Comparison of ENCODE assay signal across 8 cellular contexts in the genomic region with DNA sequence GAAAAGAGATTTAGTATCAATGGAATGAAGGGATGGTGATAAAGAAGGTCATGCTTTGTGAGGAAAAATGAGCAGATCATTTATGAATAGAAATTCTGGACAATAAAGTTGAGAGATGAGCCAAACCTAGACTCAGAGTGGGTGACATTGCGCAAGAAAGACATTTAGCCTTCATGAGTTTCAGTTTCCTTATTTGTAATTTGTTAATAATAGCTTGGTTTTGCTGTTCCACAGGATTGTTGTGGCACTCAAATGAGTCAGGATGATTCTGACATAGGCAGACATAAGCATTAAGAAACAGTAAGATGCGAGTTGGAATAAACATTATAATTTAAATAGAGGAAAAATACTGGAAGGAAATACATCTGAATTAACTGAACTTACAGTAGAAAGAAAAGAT. TPM values are rescaled to one million over a fixed set of nuclear protein-coding genes. Genes with fewer than 3 reads are reported as not detected.
A peak's percentile ranks its signal among the peaks of the same experiment; 100 is the strongest.
DNase-seq lines count a peak whose midpoint lies in the region; ATAC-seq and TF ChIP-seq lines count a peak whose summit lies in the region.

No MANE protein-coding gene starts in this region.

- no peak for TF ChIP-seq CTCF in BJ (IDR thresholded peaks at IDR 0.05; ENCODE audit: insufficient read depth, low read depth, low read length)

- ATAC-seq in GM21381 (IDR thresholded peaks at IDR 0.05; ENCODE audit: unreplicated experiment) (peak; percentile 79), HG03575 (IDR thresholded peaks at IDR 0.05; ENCODE audit: extremely low read depth, insufficient number of reproducible peaks, low FRiP score, unreplicated experiment) (peak; percentile 72)

- no peak overlapping the region for H3K4me3 ChIP-seq in BJ (ENCODE audit: low read depth, low read length)

- H3K36me3 ChIP-seq in BJ (ENCODE audit: control insufficient read depth, insufficient read depth, low read length) = no peaks in the 10 kb centered on the region

- CTCF ChIA-PET in BJ (lab: Yijun Ruan, JAX) = interaction anchor here (1.9 kb wide), 1 partner anchor 11 kb away, joined by 6 read pairs; no protein-coding TSS in a partner anchor

- DNase-seq in BJ (ENCODE audit: low read depth) (peak; percentile 66), epidermal melanocyte (ENCODE audit: insufficient read length, low spot score) (peak; percentile 36), NCI-H146 (lab: John Stamatoyannopoulos, UW) (no peak), amygdala (lab: John Stamatoyannopoulos, UW) (no peak), cerebellar nuclear complex (lab: John Stamatoyannopoulos, UW) (no peak)
- no peak for DNase-seq in activated CD4-positive, alpha-beta T cell treated with anti-CD3 and anti-CD28 coated beads, Interleukin-2, amount 50 U/mL, for 48 hours

- POLR2A ChIA-PET in BJ (lab: Charles Lee) = interaction anchor here (0.7 kb wide), 1 partner anchor 35 kb away, joined by 3 read pairs; a partner anchor contains a TSS

- H3K27me3 ChIP-seq in BJ (ENCODE audit: control insufficient read depth, insufficient read depth, low read length) = no peaks in the 10 kb centered on the region

RNA-seq across cellular contexts. Expression of a gene that starts 34.8 kb away (rescaled TPM):
- 5.3 and 10.1 TPM in 2 replicates for polyA plus RNA-seq in BJ (2011; rRNA removed)
- polyA minus RNA-seq in BJ (2011; rRNA and poly(A)+ RNA removed) = 8.4 and 10.4 TPM in 2 replicates

Comparison
In these comparisons a context has a peak if more than half of its experiments do, and no peak if none do; other contexts are left out.
1. DNase-seq: peak in BJ (single experiment) and epidermal melanocyte (single experiment); none in NCI-H146 (single experiment), activated CD4-positive, alpha-beta T cell treated with anti-CD3 and anti-CD28 coated beads, Interleukin-2, amount 50 U/mL, for 48 hours (0 of 2), amygdala (0 of 56) and cerebellar nuclear complex (0 of 2).